ENCODE assay signal across 16 cellular contexts in genomic region chr1:157566484-157567300, GRCh38. TPM values are rescaled to one million over a fixed set of nuclear protein-coding genes. Genes with fewer than 3 reads are reported as not detected.
DNase-seq lines count a peak whose midpoint lies in the region; ATAC-seq and TF ChIP-seq lines count a peak whose summit lies in the region.
"Had no signal": no experiment of that assay in that cellular context is flagged by ENCODE, and none has a peak within 500 bp of the region (broad histone marks: within the 10 kb centered on the region; RNA-seq: fewer than 3 reads in every experiment).

No MANE protein-coding gene starts in this region.

- no peaks in the 10 kb centered on the region for H3K27me3 Mint-ChIP-seq in memory B cell

- H3K4me3 ChIP-seq in NT2/D1 (ENCODE audit: insufficient read length, low read depth), result no peak overlapping the region
- H3K4me3 ChIP-seq in BE2C (ENCODE audit: low read depth, low read length), result no peak overlapping the region
- H3K4me3 ChIP-seq: coronary artery, vagina had no signal

- no peak for TF ChIP-seq CTCF in BE2C (IDR thresholded peaks at IDR 0.05; ENCODE audit: low read depth, low read length)

- H3K36me3 ChIP-seq in NT2/D1 (ENCODE audit: insufficient read depth, insufficient read length, low read length) (no peaks in the 10 kb centered on the region), BE2C (no peaks in the 10 kb centered on the region)
- H3K36me3 ChIP-seq: neutrophil, vagina had no signal

- H3K9ac ChIP-seq in NT2/D1 (ENCODE audit: insufficient read length, low read depth), result no peak overlapping the region

- no peaks in the 10 kb centered on the region for H3K36me3 Mint-ChIP-seq in memory B cell

- H3K4me3 Mint-ChIP-seq in memory B cell, result peak overlapping the region; percentile 12
- H3K4me3 Mint-ChIP-seq: T-helper 2 cell treated with Interferon-gamma antibody and Interleukin-4, amounts not matched to agents 5 μg/mL and 100 μg/mL, for 36 hours had no signal

- H3K27ac Mint-ChIP-seq in memory B cell, result peak overlapping the region; percentile 64
- H3K27ac Mint-ChIP-seq: T-helper 2 cell treated with Interferon-gamma antibody and Interleukin-4, amounts not matched to agents 5 μg/mL and 100 μg/mL, for 36 hours had no signal

- H3K9me3 ChIP-seq in NT2/D1 (ENCODE audit: insufficient read depth, low read length) (no peaks in the 10 kb centered on the region), BE2C (no peaks in the 10 kb centered on the region)
- H3K9me3 ChIP-seq: neutrophil, vagina had no signal

- ATAC-seq in GM18909 (IDR thresholded peaks at IDR 0.05; ENCODE audit: poor library complexity, unreplicated experiment) (peak; percentile 31), HG02642 (IDR thresholded peaks at IDR 0.05; ENCODE audit: poor library complexity, unreplicated experiment) (peak; percentile 50), memory B cell (ENCODE audit: low read depth) (peak; percentile 81), HG03139 (IDR thresholded peaks at IDR 0.05; ENCODE audit: unreplicated experiment) (no peak)
- ATAC-seq: left colon had no signal

- peak; percentile 52 for DNase-seq in NT2/D1 (ENCODE audit: low read depth, low spot score)
- peak in 1 of 2 donors; percentile 51 for DNase-seq in memory B cell (ENCODE audit: low spot score in 2 of 2)
- DNase-seq in NCI-H1048 (lab: John Stamatoyannopoulos, UW), result no peak
- no peak for DNase-seq in NCI-H1092 (lab: John Stamatoyannopoulos, UW)
- no peak for DNase-seq in BE2C
- DNase-seq: GOT3; left colon; NK-92 treated with Interleukin-12 subunit alpha and Interleukin-12 subunit beta, amount 100 ng/mL, for 24 hours had no signal

- H3K4me1 ChIP-seq in NT2/D1 (ENCODE audit: insufficient read depth, insufficient read length) (no peaks in the 10 kb centered on the region), BE2C (no peaks in the 10 kb centered on the region)
- H3K4me1 ChIP-seq: vagina had no signal

- no peaks in the 10 kb centered on the region for H3K27me3 ChIP-seq in NT2/D1 (ENCODE audit: insufficient read depth, insufficient read length)
- H3K27me3 ChIP-seq in BE2C, result no peaks in the 10 kb centered on the region
- H3K27me3 ChIP-seq: vagina had no signal

- H3K9me3 Mint-ChIP-seq in memory B cell, result no peaks in the 10 kb centered on the region
- H3K9me3 Mint-ChIP-seq: T-helper 2 cell treated with Interferon-gamma antibody and Interleukin-4, amounts not matched to agents 5 μg/mL and 100 μg/mL, for 36 hours had no signal

- H3K4me1 Mint-ChIP-seq in memory B cell, result peaks cover 51% of the 10 kb centered on the region

RNA-seq across cellular contexts. Expression of gene FCRL5, which starts 14.4 kb away (rescaled TPM):
- polyA plus RNA-seq in BE2C (2012; ENCODE audit: insufficient read depth, insufficient read length, low read depth), result not detected

RNA-seq across cellular contexts. Expression of gene FCRL4, which starts 31.2 kb away (rescaled TPM):
- not detected for polyA plus RNA-seq in BE2C (2012; ENCODE audit: insufficient read depth, insufficient read length, low read depth)
- polyA plus RNA-seq: adipose tissue had no signal
